15 cellular contexts compared by ENCODE assay signal in the genomic region with DNA sequence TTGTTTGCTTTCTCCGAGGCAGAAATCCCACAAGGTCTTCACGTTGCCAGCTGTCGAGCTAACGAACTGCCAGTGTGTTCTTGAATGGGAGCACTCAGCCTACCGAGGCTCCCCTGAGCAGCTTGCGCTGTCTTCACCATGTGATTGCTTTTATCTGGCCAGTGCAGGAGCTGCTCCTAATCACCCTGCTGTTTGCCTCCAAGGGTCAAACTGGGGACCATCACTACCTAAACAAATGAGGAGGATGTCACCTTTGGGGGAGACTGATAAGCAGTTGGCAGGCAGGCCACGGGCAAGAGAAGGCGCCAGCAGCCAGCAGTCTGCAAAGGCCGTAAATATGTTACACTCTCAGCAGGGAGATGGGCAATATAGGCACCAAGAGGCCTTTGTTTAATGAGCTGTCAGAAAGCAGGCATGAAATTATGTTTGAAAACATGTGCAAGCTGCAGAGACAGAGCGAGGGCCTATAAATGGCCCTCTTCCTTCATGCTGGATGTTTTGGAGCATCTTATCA.
DNase-seq lines count a peak whose midpoint lies in the region; ATAC-seq and TF ChIP-seq lines count a peak whose summit lies in the region.
"Had no signal": no experiment of that assay in that cellular context is flagged by ENCODE, and none has a peak within 500 bp of the region (broad histone marks: within the 10 kb centered on the region; RNA-seq: fewer than 3 reads in every experiment).

No MANE protein-coding gene starts in this region.

- H3K27ac ChIP-seq in esophagus squamous epithelium, result peak overlapping the region in 3 of 4 donors; percentile 36 to 59 (median 47)

- no peak overlapping the region for H3K4me3 ChIP-seq in esophagus squamous epithelium

- 61 to 63% methylated on average over 8 to 9 of the region's 10 CpGs for whole genome bisulfite sequencing in esophagus squamous epithelium, 2 donors

- intact Hi-C loops in esophagus squamous epithelium (cut with DNase I), result loop anchor here (10.0 kb wide), 1 partner anchor 61 kb away; no protein-coding TSS in a partner anchor

- no peaks in the 10 kb centered on the region for H3K27me3 ChIP-seq in esophagus squamous epithelium

- no peaks in the 10 kb centered on the region for H3K36me3 ChIP-seq in esophagus squamous epithelium

- peaks cover 0 to 23% (median 0%) of the 10 kb centered on the region in 3 donors for H3K4me1 ChIP-seq in esophagus squamous epithelium

- ATAC-seq in GM18519 (IDR thresholded peaks at IDR 0.05; ENCODE audit: low FRiP score, unreplicated experiment), result no peak
- no peak for ATAC-seq in GM18867 (IDR thresholded peaks at IDR 0.05; ENCODE audit: unreplicated experiment)

- H3K9me3 ChIP-seq in esophagus squamous epithelium, result no peaks in the 10 kb centered on the region

- DNase-seq in M059J (ENCODE audit: low read depth) (peak; percentile 1), NCI-H2171 treated with DMSO at 0.1 percent for 48 hours (lab: John Stamatoyannopoulos, UW) (peak; percentile 83), esophagus squamous epithelium (lab: John Stamatoyannopoulos, UW) (no peak), retina (peak; percentile 83), putamen (ENCODE audit: low spot score) (no peak)
- no peak for DNase-seq in NK-92 treated with Interleukin-12 subunit alpha and Interleukin-12 subunit beta, amount 100 ng/mL, for 24 hours (lab: John Stamatoyannopoulos, UW)
- DNase-seq: Calu3, foreskin fibroblast, HCEC 1CT, Kasumi-1, kidney, nucleus accumbens, T-helper 2 cell had no signal

- TF ChIP-seq POLR2A in esophagus squamous epithelium (IDR thresholded peaks at IDR 0.05), result no peak

- no peak for TF ChIP-seq CTCF in esophagus squamous epithelium (IDR thresholded peaks at IDR 0.05)

Comparison
In these comparisons a context has a peak if more than half of its experiments do, and no peak if none do; other contexts are left out.
1. DNase-seq: peak in M059J (single experiment), NCI-H2171 treated with DMSO at 0.1 percent for 48 hours (single experiment) and retina (single experiment); none in esophagus squamous epithelium (single experiment), putamen (single experiment) and NK-92 treated with Interleukin-12 subunit alpha and Interleukin-12 subunit beta, amount 100 ng/mL, for 24 hours (single experiment).